8 cellular contexts compared by ENCODE assay signal in genomic region chr19:5308471-5309437, GRCh38. TPM values are rescaled to one million over a fixed set of nuclear protein-coding genes. Genes with fewer than 3 reads are reported as not detected.
DNase-seq lines count a peak whose midpoint lies in the region; ATAC-seq and TF ChIP-seq lines count a peak whose summit lies in the region.

No MANE protein-coding gene starts in this region.

- DNase-seq in HT1080 (ENCODE audit: low read depth) (peak; percentile 60), left ventricle myocardium superior (peak; percentile 67)
- DNase-seq in effector memory CD4-positive, alpha-beta T cell = no peak
- DNase-seq in activated CD4-positive, alpha-beta T cell treated with anti-CD3 and anti-CD28 coated beads, Interleukin-2, amount 50 U/mL, for 48 hours = no peak

- intact Hi-C loops in left ventricle myocardium superior (cut with micrococcal nuclease) = no loop called here

- H3K9me3 ChIP-seq in effector memory CD4-positive, alpha-beta T cell (ENCODE audit: control insufficient read depth, low read length) = no peaks in the 10 kb centered on the region

- H3K27me3 ChIP-seq in effector memory CD4-positive, alpha-beta T cell (replicated peaks; ENCODE audit: control insufficient read depth, insufficient read depth, low read length, poor library complexity, severe bottlenecking) = no peaks in the 10 kb centered on the region

- H3K4me1 ChIP-seq in effector memory CD4-positive, alpha-beta T cell (ENCODE audit: control insufficient read depth, insufficient read depth, low read length, poor library complexity, severe bottlenecking) = no peaks in the 10 kb centered on the region

- no peak for TF ChIP-seq CTCF in VCaP (conservative IDR thresholded peaks at IDR 0.05)

- H3K36me3 ChIP-seq in effector memory CD4-positive, alpha-beta T cell (ENCODE audit: control insufficient read depth, insufficient read depth, low read length) = no peaks in the 10 kb centered on the region

- peak overlapping the region in 1 of 7 experiments; percentile 27 for H3K4me3 ChIP-seq in skin epidermis
- no peak overlapping the region for H3K4me3 ChIP-seq in effector memory CD4-positive, alpha-beta T cell (ENCODE audit: insufficient read depth, low read depth, low read length, poor library complexity, severe bottlenecking)

- H3K27ac ChIP-seq in VCaP (peak overlapping the region; percentile 80), skin epidermis (peak overlapping the region in 17 of 21 experiments; percentile 26 to 90 (median 75))
- H3K27ac ChIP-seq in effector memory CD4-positive, alpha-beta T cell (ENCODE audit: insufficient read depth, low read length, poor library complexity, severe bottlenecking) = no peak overlapping the region

- ATAC-seq in left ventricle myocardium superior (peak; percentile 88), HG02759 (IDR thresholded peaks at IDR 0.05; ENCODE audit: unreplicated experiment) (no peak), HG03378 (IDR thresholded peaks at IDR 0.05; ENCODE audit: unreplicated experiment) (no peak)

RNA-seq across cellular contexts. Expression of gene PTPRS, which starts 31.9 kb away (rescaled TPM):
- total RNA-seq in HT1080 (2014; rRNA removed; shearing (Covaris generic)) = 0.27 and 1.9 TPM in 2 replicates
- polyA plus RNA-seq in HT1080 (2015; cell fraction: cytosol; rRNA removed) = 9.8 and 14.2 TPM in 2 replicates
- 24.6 and 29.0 TPM in 2 replicates for polyA plus RNA-seq in HT1080 (2015; cell fraction: nucleus; rRNA removed)
- total RNA-seq in left ventricle myocardium superior = 39.3 TPM

Comparison
In these comparisons a context has a peak if more than half of its experiments do, and no peak if none do; other contexts are left out.
1. DNase-seq: peak in HT1080 (single experiment) and left ventricle myocardium superior (single experiment); none in effector memory CD4-positive, alpha-beta T cell (0 of 3) and activated CD4-positive, alpha-beta T cell treated with anti-CD3 and anti-CD28 coated beads, Interleukin-2, amount 50 U/mL, for 48 hours (0 of 2).
2. RNA of gene PTPRS, which starts 31.9 kb away (total RNA-seq): 39.3 TPM in left ventricle myocardium superior (single experiment); 0.27 to 1.9 TPM in HT1080; every median in the first group is over 10 times any median in the second.